1 cellular context compared by ENCODE assay signal in the genomic region with DNA sequence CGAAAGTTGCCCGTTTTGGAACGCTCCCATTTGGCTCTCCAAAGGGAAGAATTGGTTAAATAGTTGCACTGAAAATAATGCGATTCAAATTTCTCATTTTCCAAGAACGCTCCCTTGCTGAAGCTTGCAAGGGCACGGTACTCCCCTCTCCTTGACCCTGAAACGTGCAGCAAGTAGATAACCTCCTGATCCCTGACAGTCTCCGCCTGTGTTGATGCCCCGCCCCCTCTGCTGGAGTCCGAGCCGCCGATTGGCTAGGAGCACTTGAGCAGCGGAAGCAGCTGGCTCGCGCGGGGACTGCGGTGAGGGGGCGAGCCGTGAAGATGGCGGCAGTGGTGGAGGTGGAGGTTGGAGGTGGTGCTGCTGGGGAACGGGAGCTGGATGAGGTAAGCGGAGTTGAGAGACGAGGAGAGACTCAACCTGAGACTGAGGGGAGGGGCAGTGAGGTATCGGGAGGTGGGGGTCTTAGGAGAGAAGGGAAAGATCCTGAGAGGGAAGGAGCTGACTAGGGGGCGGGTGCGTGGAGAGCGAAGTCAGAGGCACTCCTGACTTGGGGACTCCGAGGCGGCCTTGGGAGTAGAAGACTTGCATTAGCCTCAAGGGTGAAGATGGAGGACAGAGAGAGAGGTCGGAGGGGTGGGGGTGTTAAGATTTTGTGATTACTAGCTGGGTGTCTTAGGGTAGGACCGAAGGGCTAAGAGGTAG.
TF ChIP-seq lines count a peak whose summit lies in the region.

A gene (plus strand): TSS at position 308 of the 705 bp plus-strand sequence. CDS start 16 bp downstream, at position 324.

TF ChIP-seq in H1, 55 proteins besides CTCF, POLR2A, EP300 and RAD21:
- TF ChIP-seq CEBPB (IDR thresholded peaks at IDR 0.05; ENCODE audit: low read depth, low read length) (no peak), POLR2AphosphoS5 (IDR thresholded peaks at IDR 0.05; ENCODE audit: low read depth, low read length) (peak; percentile 92), HDAC2 (IDR thresholded peaks at IDR 0.05; ENCODE audit: borderline replicate concordance in 1 of 2, low read depth in 2 of 2, low read length in 2 of 2) (0 out of 4 replicates have a peak, but pooled peaks of 1 of the 2 experiments have one; percentile 9), CHD2 (IDR thresholded peaks at IDR 0.05; ENCODE audit: low read length) (no peak; the same call in 1 of the 2 replicates), EZH2 (IDR thresholded peaks at IDR 0.05; ENCODE audit: low read depth, low read length, severe bottlenecking) (no peak), MAFK (IDR thresholded peaks at IDR 0.05; ENCODE audit: low read depth, low read length) (no peak), SAP30 (IDR thresholded peaks at IDR 0.05; ENCODE audit: insufficient read depth, insufficient replicate concordance, low read length) (peak; percentile 87), KDM5A (IDR thresholded peaks at IDR 0.05; ENCODE audit: low read length) (peak; percentile 79), SIN3A (conservative IDR thresholded peaks at IDR 0.05 in 1 of 2, IDR thresholded peaks at IDR 0.05 in 1 of 2; ENCODE audit: low read depth in 1 of 2, low read length in 2 of 2) (peak; percentile 8 to 74; a peak in 2 of 4 replicates), KDM4A (IDR thresholded peaks at IDR 0.05; ENCODE audit: low read depth, low read length, severe bottlenecking) (peak; percentile 73), POU5F1 (IDR thresholded peaks at IDR 0.05; ENCODE audit: low read depth, low read length) (no peak), SP1 (IDR thresholded peaks at IDR 0.05; ENCODE audit: low read depth, low read length) (no peak), TBP (IDR thresholded peaks at IDR 0.05; ENCODE audit: low read depth, low read length) (peak; percentile 87), JUN (IDR thresholded peaks at IDR 0.05; ENCODE audit: low read depth, low read length) (no peak), NRF1 (IDR thresholded peaks at IDR 0.05; ENCODE audit: low read depth, low read length) (no peak), CREB1 (IDR thresholded peaks at IDR 0.05) (no peak; the same call in 1 of the 2 replicates), SUZ12 (IDR thresholded peaks at IDR 0.05; ENCODE audit: low read length) (no peak), FOSL1 (IDR thresholded peaks at IDR 0.05; ENCODE audit: insufficient read depth, low read depth, low read length) (no peak), PHF8 (conservative IDR thresholded peaks at IDR 0.05; ENCODE audit: low read depth, low read length) (peak; percentile 94), TEAD4 (IDR thresholded peaks at IDR 0.05; ENCODE audit: low read depth, low read length) (no peak), KDM1A (IDR thresholded peaks at IDR 0.05; ENCODE audit: borderline replicate concordance, low read length) (no peak), ZNF274 (IDR thresholded peaks at IDR 0.05; ENCODE audit: borderline replicate concordance, extremely low read depth, low read length) (no peak), GTF2F1 (IDR thresholded peaks at IDR 0.05; ENCODE audit: borderline replicate concordance, low read depth, low read length) (no peak), RXRA (IDR thresholded peaks at IDR 0.05; ENCODE audit: insufficient read depth, low read depth, low read length) (no peak), SIRT6 (IDR thresholded peaks at IDR 0.05; ENCODE audit: low read length) (no peak), RFX5 (IDR thresholded peaks at IDR 0.05; ENCODE audit: borderline replicate concordance, low read depth, low read length) (no peak), BRCA1 (IDR thresholded peaks at IDR 0.05; ENCODE audit: low read depth, low read length) (no peak), JUND (IDR thresholded peaks at IDR 0.05; ENCODE audit: low read length) (0 out of 2 replicates have a peak, but pooled peaks have one; percentile 11), TAF7 (optimal IDR thresholded peaks at IDR 0.05; ENCODE audit: borderline replicate concordance, low read depth, low read length) (peak; percentile 88), EGR1 (IDR thresholded peaks at IDR 0.05; ENCODE audit: borderline replicate concordance, low read depth, low read length) (peak; percentile 79; the same call in 1 of the 2 replicates), CBX8 (IDR thresholded peaks at IDR 0.05; ENCODE audit: borderline replicate concordance, low read depth, low read length) (no peak), GABPA (IDR thresholded peaks at IDR 0.05; ENCODE audit: borderline replicate concordance, insufficient read depth, low read length) (no peak; the same call in 1 of the 2 replicates), CTBP2 (IDR thresholded peaks at IDR 0.05; ENCODE audit: borderline replicate concordance, insufficient read depth, insufficient read length, low read length) (no peak), SRF (IDR thresholded peaks at IDR 0.05; ENCODE audit: low read depth, low read length) (no peak), RBBP5 (IDR thresholded peaks at IDR 0.05; ENCODE audit: borderline replicate concordance, low read depth, low read length) (0 out of 2 replicates have a peak, but pooled peaks have one; percentile 13), CBX5 (IDR thresholded peaks at IDR 0.05; ENCODE audit: low read depth, low read length) (no peak), TCF12 (IDR thresholded peaks at IDR 0.05; ENCODE audit: low read depth, low read length) (no peak), BACH1 (IDR thresholded peaks at IDR 0.05; ENCODE audit: low read length) (no peak), NANOG (IDR thresholded peaks at IDR 0.05; ENCODE audit: insufficient read depth, low read depth, low read length, poor library complexity, severe bottlenecking) (no peak), CHD1 (IDR thresholded peaks at IDR 0.05; ENCODE audit: low read depth, low read length) (no peak), BCL11A (IDR thresholded peaks at IDR 0.05; ENCODE audit: low read depth in 2 of 2, low read length in 2 of 2) (no peak), ASH2L (IDR thresholded peaks at IDR 0.05; ENCODE audit: low read length) (no peak), RNF2 (IDR thresholded peaks at IDR 0.05; ENCODE audit: borderline replicate concordance, low read depth, low read length, missing control alignments, poor library complexity, severe bottlenecking) (no peak), SIX5 (IDR thresholded peaks at IDR 0.05; ENCODE audit: low read depth, low read length) (no peak), SP4 (IDR thresholded peaks at IDR 0.05; ENCODE audit: low read length) (no peak; the same call in 1 of the 2 replicates), TAF1 (IDR thresholded peaks at IDR 0.05; ENCODE audit: low read depth, low read length) (peak; percentile 93), YY1 (IDR thresholded peaks at IDR 0.05; ENCODE audit: low read depth, low read length) (peak; percentile 90), HDAC6 (IDR thresholded peaks at IDR 0.05; ENCODE audit: low read depth, low read length) (no peak), SP2 (IDR thresholded peaks at IDR 0.05; ENCODE audit: low read length) (no peak)
- TF ChIP-seq, protein P1, sequence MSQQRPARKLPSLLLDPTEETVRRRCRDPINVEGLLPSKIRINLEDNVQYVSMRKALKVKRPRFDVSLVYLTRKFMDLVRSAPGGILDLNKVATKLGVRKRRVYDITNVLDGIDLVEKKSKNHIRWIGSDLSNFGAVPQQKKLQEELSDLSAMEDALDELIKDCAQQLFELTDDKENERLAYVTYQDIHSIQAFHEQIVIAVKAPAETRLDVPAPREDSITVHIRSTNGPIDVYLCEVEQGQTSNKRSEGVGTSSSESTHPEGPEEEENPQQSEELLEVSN (IDR thresholded peaks at IDR 0.05): no peak
- TF ChIP-seq, protein P2, sequence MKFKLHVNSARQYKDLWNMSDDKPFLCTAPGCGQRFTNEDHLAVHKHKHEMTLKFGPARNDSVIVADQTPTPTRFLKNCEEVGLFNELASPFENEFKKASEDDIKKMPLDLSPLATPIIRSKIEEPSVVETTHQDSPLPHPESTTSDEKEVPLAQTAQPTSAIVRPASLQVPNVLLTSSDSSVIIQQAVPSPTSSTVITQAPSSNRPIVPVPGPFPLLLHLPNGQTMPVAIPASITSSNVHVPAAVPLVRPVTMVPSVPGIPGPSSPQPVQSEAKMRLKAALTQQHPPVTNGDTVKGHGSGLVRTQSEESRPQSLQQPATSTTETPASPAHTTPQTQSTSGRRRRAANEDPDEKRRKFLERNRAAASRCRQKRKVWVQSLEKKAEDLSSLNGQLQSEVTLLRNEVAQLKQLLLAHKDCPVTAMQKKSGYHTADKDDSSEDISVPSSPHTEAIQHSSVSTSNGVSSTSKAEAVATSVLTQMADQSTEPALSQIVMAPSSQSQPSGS (IDR thresholded peaks at IDR 0.05; ENCODE audit: low read length): 0 out of 2 replicates have a peak, but pooled peaks have one; percentile 49
- TF ChIP-seq, protein P3, sequence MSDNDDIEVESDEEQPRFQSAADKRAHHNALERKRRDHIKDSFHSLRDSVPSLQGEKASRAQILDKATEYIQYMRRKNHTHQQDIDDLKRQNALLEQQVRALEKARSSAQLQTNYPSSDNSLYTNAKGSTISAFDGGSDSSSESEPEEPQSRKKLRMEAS (IDR thresholded peaks at IDR 0.05): no peak
- TF ChIP-seq, protein P4, sequence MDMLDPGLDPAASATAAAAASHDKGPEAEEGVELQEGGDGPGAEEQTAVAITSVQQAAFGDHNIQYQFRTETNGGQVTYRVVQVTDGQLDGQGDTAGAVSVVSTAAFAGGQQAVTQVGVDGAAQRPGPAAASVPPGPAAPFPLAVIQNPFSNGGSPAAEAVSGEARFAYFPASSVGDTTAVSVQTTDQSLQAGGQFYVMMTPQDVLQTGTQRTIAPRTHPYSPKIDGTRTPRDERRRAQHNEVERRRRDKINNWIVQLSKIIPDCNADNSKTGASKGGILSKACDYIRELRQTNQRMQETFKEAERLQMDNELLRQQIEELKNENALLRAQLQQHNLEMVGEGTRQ (IDR thresholded peaks at IDR 0.05; ENCODE audit: low read length): no peak
- TF ChIP-seq, protein P5, sequence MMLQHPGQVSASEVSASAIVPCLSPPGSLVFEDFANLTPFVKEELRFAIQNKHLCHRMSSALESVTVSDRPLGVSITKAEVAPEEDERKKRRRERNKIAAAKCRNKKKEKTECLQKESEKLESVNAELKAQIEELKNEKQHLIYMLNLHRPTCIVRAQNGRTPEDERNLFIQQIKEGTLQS (IDR thresholded peaks at IDR 0.05; ENCODE audit: insufficient read depth, low read depth, low read length): no peak
- TF ChIP-seq, protein P6, sequence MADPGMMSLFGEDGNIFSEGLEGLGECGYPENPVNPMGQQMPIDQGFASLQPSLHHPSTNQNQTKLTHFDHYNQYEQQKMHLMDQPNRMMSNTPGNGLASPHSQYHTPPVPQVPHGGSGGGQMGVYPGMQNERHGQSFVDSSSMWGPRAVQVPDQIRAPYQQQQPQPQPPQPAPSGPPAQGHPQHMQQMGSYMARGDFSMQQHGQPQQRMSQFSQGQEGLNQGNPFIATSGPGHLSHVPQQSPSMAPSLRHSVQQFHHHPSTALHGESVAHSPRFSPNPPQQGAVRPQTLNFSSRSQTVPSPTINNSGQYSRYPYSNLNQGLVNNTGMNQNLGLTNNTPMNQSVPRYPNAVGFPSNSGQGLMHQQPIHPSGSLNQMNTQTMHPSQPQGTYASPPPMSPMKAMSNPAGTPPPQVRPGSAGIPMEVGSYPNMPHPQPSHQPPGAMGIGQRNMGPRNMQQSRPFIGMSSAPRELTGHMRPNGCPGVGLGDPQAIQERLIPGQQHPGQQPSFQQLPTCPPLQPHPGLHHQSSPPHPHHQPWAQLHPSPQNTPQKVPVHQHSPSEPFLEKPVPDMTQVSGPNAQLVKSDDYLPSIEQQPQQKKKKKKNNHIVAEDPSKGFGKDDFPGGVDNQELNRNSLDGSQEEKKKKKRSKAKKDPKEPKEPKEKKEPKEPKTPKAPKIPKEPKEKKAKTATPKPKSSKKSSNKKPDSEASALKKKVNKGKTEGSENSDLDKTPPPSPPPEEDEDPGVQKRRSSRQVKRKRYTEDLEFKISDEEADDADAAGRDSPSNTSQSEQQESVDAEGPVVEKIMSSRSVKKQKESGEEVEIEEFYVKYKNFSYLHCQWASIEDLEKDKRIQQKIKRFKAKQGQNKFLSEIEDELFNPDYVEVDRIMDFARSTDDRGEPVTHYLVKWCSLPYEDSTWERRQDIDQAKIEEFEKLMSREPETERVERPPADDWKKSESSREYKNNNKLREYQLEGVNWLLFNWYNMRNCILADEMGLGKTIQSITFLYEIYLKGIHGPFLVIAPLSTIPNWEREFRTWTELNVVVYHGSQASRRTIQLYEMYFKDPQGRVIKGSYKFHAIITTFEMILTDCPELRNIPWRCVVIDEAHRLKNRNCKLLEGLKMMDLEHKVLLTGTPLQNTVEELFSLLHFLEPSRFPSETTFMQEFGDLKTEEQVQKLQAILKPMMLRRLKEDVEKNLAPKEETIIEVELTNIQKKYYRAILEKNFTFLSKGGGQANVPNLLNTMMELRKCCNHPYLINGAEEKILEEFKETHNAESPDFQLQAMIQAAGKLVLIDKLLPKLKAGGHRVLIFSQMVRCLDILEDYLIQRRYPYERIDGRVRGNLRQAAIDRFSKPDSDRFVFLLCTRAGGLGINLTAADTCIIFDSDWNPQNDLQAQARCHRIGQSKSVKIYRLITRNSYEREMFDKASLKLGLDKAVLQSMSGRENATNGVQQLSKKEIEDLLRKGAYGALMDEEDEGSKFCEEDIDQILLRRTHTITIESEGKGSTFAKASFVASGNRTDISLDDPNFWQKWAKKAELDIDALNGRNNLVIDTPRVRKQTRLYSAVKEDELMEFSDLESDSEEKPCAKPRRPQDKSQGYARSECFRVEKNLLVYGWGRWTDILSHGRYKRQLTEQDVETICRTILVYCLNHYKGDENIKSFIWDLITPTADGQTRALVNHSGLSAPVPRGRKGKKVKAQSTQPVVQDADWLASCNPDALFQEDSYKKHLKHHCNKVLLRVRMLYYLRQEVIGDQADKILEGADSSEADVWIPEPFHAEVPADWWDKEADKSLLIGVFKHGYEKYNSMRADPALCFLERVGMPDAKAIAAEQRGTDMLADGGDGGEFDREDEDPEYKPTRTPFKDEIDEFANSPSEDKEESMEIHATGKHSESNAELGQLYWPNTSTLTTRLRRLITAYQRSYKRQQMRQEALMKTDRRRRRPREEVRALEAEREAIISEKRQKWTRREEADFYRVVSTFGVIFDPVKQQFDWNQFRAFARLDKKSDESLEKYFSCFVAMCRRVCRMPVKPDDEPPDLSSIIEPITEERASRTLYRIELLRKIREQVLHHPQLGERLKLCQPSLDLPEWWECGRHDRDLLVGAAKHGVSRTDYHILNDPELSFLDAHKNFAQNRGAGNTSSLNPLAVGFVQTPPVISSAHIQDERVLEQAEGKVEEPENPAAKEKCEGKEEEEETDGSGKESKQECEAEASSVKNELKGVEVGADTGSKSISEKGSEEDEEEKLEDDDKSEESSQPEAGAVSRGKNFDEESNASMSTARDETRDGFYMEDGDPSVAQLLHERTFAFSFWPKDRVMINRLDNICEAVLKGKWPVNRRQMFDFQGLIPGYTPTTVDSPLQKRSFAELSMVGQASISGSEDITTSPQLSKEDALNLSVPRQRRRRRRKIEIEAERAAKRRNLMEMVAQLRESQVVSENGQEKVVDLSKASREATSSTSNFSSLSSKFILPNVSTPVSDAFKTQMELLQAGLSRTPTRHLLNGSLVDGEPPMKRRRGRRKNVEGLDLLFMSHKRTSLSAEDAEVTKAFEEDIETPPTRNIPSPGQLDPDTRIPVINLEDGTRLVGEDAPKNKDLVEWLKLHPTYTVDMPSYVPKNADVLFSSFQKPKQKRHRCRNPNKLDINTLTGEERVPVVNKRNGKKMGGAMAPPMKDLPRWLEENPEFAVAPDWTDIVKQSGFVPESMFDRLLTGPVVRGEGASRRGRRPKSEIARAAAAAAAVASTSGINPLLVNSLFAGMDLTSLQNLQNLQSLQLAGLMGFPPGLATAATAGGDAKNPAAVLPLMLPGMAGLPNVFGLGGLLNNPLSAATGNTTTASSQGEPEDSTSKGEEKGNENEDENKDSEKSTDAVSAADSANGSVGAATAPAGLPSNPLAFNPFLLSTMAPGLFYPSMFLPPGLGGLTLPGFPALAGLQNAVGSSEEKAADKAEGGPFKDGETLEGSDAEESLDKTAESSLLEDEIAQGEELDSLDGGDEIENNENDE (IDR thresholded peaks at IDR 0.05; ENCODE audit: insufficient replicate concordance, low read length): no peak
